In genomic region chr13:54091884-54092283, GRCh38 we compare ENCODE assay signal across 17 cellular contexts.
DNase-seq lines count a peak whose midpoint lies in the region.
"Had no signal": no experiment of that assay in that cellular context is flagged by ENCODE, and none has a peak within 500 bp of the region (broad histone marks: within the 10 kb centered on the region; RNA-seq: fewer than 3 reads in every experiment).

No MANE protein-coding gene starts in this region.

- no peaks in the 10 kb centered on the region for H3K79me1 ChIP-seq in mesenchymal stem cell (replicated peaks; ENCODE audit: low read length, poor library complexity, severe bottlenecking)
- H3K79me1 ChIP-seq in neuronal stem cell (ENCODE audit: low read depth, low read length), result no peaks in the 10 kb centered on the region

- H2BK15ac ChIP-seq in mesenchymal stem cell (ENCODE audit: low read depth, poor library complexity, severe bottlenecking) (peak overlapping the region; percentile 83), neuronal stem cell (ENCODE audit: low read length) (no peak overlapping the region)

- H3K14ac ChIP-seq in mesenchymal stem cell (ENCODE audit: low read length in 2 of 2) (no peak overlapping the region), neuronal stem cell (ENCODE audit: low read length) (no peak overlapping the region)

- H2AFZ ChIP-seq in mesenchymal stem cell (ENCODE audit: low read depth, low read length), result no peak overlapping the region
- peak overlapping the region; percentile 68 for H2AFZ ChIP-seq in neuronal stem cell (ENCODE audit: low read length)
- H2AFZ ChIP-seq: GM23248 had no signal

- H3K4ac ChIP-seq in mesenchymal stem cell (ENCODE audit: low read depth in 1 of 2, low read length in 2 of 2) (no peak overlapping the region), neuronal stem cell (ENCODE audit: low read length) (no peak overlapping the region)

- no peaks in the 10 kb centered on the region for H3K27me3 ChIP-seq in mesenchymal stem cell (ENCODE audit: control insufficient read depth in 1 of 2, insufficient read depth in 1 of 2, low read length in 2 of 2)
- H3K27me3 ChIP-seq in neuronal stem cell (ENCODE audit: control insufficient read depth in 3 of 3, insufficient read depth in 3 of 3, low read depth in 1 of 3, low read length in 3 of 3), result no peaks in the 10 kb centered on the region
- H3K27me3 ChIP-seq: BLaER1 had no signal

- H4K8ac ChIP-seq in mesenchymal stem cell (ENCODE audit: low read length) (no peak overlapping the region), neuronal stem cell (ENCODE audit: low read depth, low read length) (no peak overlapping the region)

- H2BK120ac ChIP-seq in mesenchymal stem cell (ENCODE audit: low read depth, low read length), result no peak overlapping the region
- no peak overlapping the region for H2BK120ac ChIP-seq in neuronal stem cell (ENCODE audit: low read depth, low read length)

- 97% methylated on average over 1 of the region's 1 CpG for WGBS in mesenchymal stem cell
- no CpG with 5 or more reads among the region's 1 CpG for WGBS in neuronal stem cell (ENCODE audit: extremely low coverage in 2 of 2, insufficient read length in 2 of 2, insufficient replicate concordance in 1 of 2), 2 donors

- no peaks in the 10 kb centered on the region for H3K4me1 ChIP-seq in mesenchymal stem cell (ENCODE audit: control insufficient read depth, insufficient read depth, low read depth, low read length)
- no peaks in the 10 kb centered on the region for H3K4me1 ChIP-seq in neuronal stem cell (ENCODE audit: control insufficient read depth in 2 of 2, insufficient read depth in 1 of 2, low read depth in 1 of 2, low read length in 2 of 2)
- H3K4me1 ChIP-seq: BLaER1, Caco-2 had no signal

- H3K18ac ChIP-seq in mesenchymal stem cell (ENCODE audit: low read depth in 1 of 2, low read length in 2 of 2), result no peak overlapping the region
- H3K18ac ChIP-seq in neuronal stem cell (ENCODE audit: low read length), result no peak overlapping the region

- H4K91ac ChIP-seq in mesenchymal stem cell (ENCODE audit: low read length), result no peak overlapping the region
- H4K91ac ChIP-seq in neuronal stem cell (ENCODE audit: low read depth, low read length, poor library complexity), result no peak overlapping the region

- H2BK12ac ChIP-seq in mesenchymal stem cell (ENCODE audit: low read length in 2 of 2) (no peak overlapping the region), neuronal stem cell (ENCODE audit: low read length) (no peak overlapping the region)

- H3K4me2 ChIP-seq in mesenchymal stem cell (ENCODE audit: low read length, poor library complexity, severe bottlenecking) (no peak overlapping the region), neuronal stem cell (ENCODE audit: insufficient read depth, low read length, poor library complexity, severe bottlenecking) (no peak overlapping the region)
- H3K4me2 ChIP-seq: BLaER1 had no signal

- H2AK5ac ChIP-seq in mesenchymal stem cell (ENCODE audit: low read length, severe bottlenecking), result no peak overlapping the region
- no peak overlapping the region for H2AK5ac ChIP-seq in neuronal stem cell (ENCODE audit: low read depth, low read length)

- H3K23ac ChIP-seq in mesenchymal stem cell (ENCODE audit: low read length in 2 of 2) (no peak overlapping the region), neuronal stem cell (ENCODE audit: low read depth, low read length, poor library complexity) (no peak overlapping the region)

- H3K9me3 ChIP-seq in mesenchymal stem cell (ENCODE audit: control insufficient read depth, low read length) (peaks cover 25% of the 10 kb centered on the region), neuronal stem cell (replicated peaks in 1 of 2; ENCODE audit: control insufficient read depth in 2 of 2, insufficient read depth in 1 of 2, low read depth in 1 of 2, low read length in 2 of 2) (peaks cover 0 to 7% of the 10 kb centered on the region in 2 donors)
- H3K9me3 ChIP-seq: BLaER1, Caco-2 had no signal

- H3K4me3 ChIP-seq in mesenchymal stem cell (ENCODE audit: insufficient read depth in 1 of 2, low read depth in 1 of 2, low read length in 2 of 2) (no peak overlapping the region), neuronal stem cell (ENCODE audit: low read length in 2 of 2) (no peak overlapping the region)
- H3K4me3 ChIP-seq: BLaER1, GM23248 had no signal

- H3K9ac ChIP-seq in mesenchymal stem cell (ENCODE audit: low read length) (no peak overlapping the region), neuronal stem cell (ENCODE audit: low read depth, low read length, poor library complexity) (no peak overlapping the region)
- H3K9ac ChIP-seq: BLaER1, GM23248 had no signal

- no peak overlapping the region for H2BK5ac ChIP-seq in mesenchymal stem cell (ENCODE audit: low read depth, low read length, poor library complexity, severe bottlenecking)
- H2BK5ac ChIP-seq in neuronal stem cell (ENCODE audit: low read length), result no peak overlapping the region

- H3K36me3 ChIP-seq in mesenchymal stem cell (ENCODE audit: control insufficient read depth in 1 of 2, insufficient read depth in 2 of 2, low read depth in 1 of 2, low read length in 2 of 2) (no peaks in the 10 kb centered on the region), neuronal stem cell (replicated peaks in 1 of 2; ENCODE audit: control insufficient read depth in 2 of 2, insufficient read depth in 2 of 2, low read length in 2 of 2) (no peaks in the 10 kb centered on the region)
- H3K36me3 ChIP-seq: BLaER1 had no signal

- DNase-seq in activated effector memory CD4-positive, alpha-beta T cell treated with anti-CD3 and anti-CD28 coated beads, Interleukin-2, amount 50 U/mL, for 16 hours, result peak; percentile 44
- no peak for DNase-seq in activated effector memory CD4-positive, alpha-beta T cell treated with Interleukin-2 at 50 U/mL for 16 hours
- no peak for DNase-seq in mesenchymal stem cell
- no peak for DNase-seq in neuronal stem cell (ENCODE audit: low spot score)
- no peak for DNase-seq in NOMO-1 treated with DMSO at 0.1 percent for 48 hours (lab: John Stamatoyannopoulos, UW; ENCODE audit: unreplicated experiment)
- DNase-seq in pons (ENCODE audit: low spot score), result no peak
- DNase-seq: Caco-2; CD4-positive, CD25-positive, alpha-beta regulatory T cell; CD8-positive, alpha-beta T cell; DMS153; DND-41; GM23248; H7; HCEC 1CT had no signal

- no peak overlapping the region for H3K27ac ChIP-seq in mesenchymal stem cell (ENCODE audit: low read length, poor library complexity, severe bottlenecking)
- H3K27ac ChIP-seq in neuronal stem cell (replicated peaks; ENCODE audit: low read length), result no peak overlapping the region
- H3K27ac ChIP-seq: 22Rv1, BLaER1, C4-2B, GM23248 had no signal
